Comparison of ENCODE assay signal across 12 cellular contexts in the genomic region with DNA sequence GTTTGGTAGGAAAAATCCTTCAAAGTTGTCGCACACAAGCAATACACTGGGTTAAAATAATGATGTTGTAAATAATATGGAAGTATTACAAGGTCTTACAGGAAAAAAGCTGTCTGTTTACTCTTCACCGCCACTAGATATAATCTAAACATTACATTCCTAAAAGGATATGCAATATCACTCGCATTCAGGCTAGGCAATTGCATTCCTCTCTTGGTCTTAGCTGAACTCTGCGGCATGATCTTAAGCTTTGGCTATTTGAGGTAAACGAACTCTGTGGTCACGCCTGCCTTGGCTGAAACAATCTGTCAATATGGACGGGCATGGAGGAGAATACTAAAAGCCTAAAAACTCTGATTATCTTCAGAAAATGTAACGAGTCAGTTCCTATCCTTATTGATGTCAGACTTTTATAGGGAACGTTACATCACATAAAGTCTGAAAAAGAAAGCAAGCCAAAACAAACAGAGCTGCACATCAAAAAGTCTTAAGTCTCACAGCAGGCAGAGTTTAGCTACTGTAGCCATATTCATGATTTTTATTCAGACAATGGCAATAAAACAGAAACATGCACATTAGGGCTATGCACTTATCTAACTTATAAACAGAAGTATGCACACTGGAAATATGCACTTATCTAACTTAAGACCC. TPM values are rescaled to one million over a fixed set of nuclear protein-coding genes. Genes with fewer than 3 reads are reported as not detected.
DNase-seq lines count a peak whose midpoint lies in the region; ATAC-seq and TF ChIP-seq lines count a peak whose summit lies in the region.
"Had no signal": no experiment of that assay in that cellular context is flagged by ENCODE, and none has a peak within 500 bp of the region (broad histone marks: within the 10 kb centered on the region; RNA-seq: fewer than 3 reads in every experiment).

No MANE protein-coding gene starts in this region.

- H3K4me1 Mint-ChIP-seq in Calu3 (ENCODE audit: low read depth, unreplicated experiment): no peaks in the 10 kb centered on the region
- peaks cover 11% of the 10 kb centered on the region for H3K4me1 Mint-ChIP-seq in osteocyte (ENCODE audit: unreplicated experiment)
- H3K4me1 Mint-ChIP-seq: activated naive CD8-positive, alpha-beta T cell treated with anti-CD3 and anti-CD28 coated beads, Interleukin-2, amount 10 ng/mL, durations not matched to agents 7 days and 5 days; naive B cell had no signal

- intact Hi-C loops in Calu3 (cut with micrococcal nuclease; ENCODE audit: unreplicated experiment): no loop called here
- intact Hi-C loops in esophagus muscularis mucosa (cut with DNase I): loop anchor here (5.0 kb wide), 1 partner anchor 157 kb away; no protein-coding TSS in a partner anchor

- no peak for TF ChIP-seq EP300 in esophagus muscularis mucosa (IDR thresholded peaks at IDR 0.05)

- no peak for ATAC-seq in HG02870 (IDR thresholded peaks at IDR 0.05; ENCODE audit: unreplicated experiment)

- CTCF ChIA-PET in Calu3 (lab: Charles Lee): interaction anchor here (0.5 to 1.9 kb wide), 8 partner anchors 84 to 304 kb away, joined by 3 to 15 read pairs (median 4); no protein-coding TSS in a partner anchor

- TF ChIP-seq POLR2A in esophagus muscularis mucosa (IDR thresholded peaks at IDR 0.05; ENCODE audit: low read depth): no peak

- H3K9me3 Mint-ChIP-seq in Calu3 (ENCODE audit: low read depth, unreplicated experiment) (no peaks in the 10 kb centered on the region), osteocyte (ENCODE audit: unreplicated experiment) (no peaks in the 10 kb centered on the region)
- H3K9me3 Mint-ChIP-seq: activated naive CD8-positive, alpha-beta T cell treated with anti-CD3 and anti-CD28 coated beads, Interleukin-2, amount 10 ng/mL, durations not matched to agents 7 days and 5 days; naive B cell had no signal

- no peaks in the 10 kb centered on the region for H3K36me3 ChIP-seq in esophagus muscularis mucosa

- DNase-seq in Calu3: peak; percentile 71
- DNase-seq in NCI-H460 (ENCODE audit: extremely low read depth, low read depth): peak; percentile 46
- DNase-seq in esophagus muscularis mucosa (ENCODE audit: extremely low spot score): no peak
- no peak for DNase-seq in osteocyte (ENCODE audit: extremely low spot score, unreplicated experiment)
- no peak for DNase-seq in activated naive CD4-positive, alpha-beta T cell treated with anti-CD3 and anti-CD28 coated beads, Interleukin-2, amount 50 U/mL, for 16 hours
- no peak for DNase-seq in stimulated activated naive CD4-positive, alpha-beta T cell (lab: John Stamatoyannopoulos, UW)
- DNase-seq in NCI-H187 (lab: John Stamatoyannopoulos, UW): no peak
- DNase-seq: activated naive CD8-positive, alpha-beta T cell treated with anti-CD3 and anti-CD28 coated beads, Interleukin-2, amount 10 ng/mL, durations not matched to agents 7 days and 5 days; naive B cell; SHP77; testis had no signal

- H3K27ac Mint-ChIP-seq in Calu3 (ENCODE audit: unreplicated experiment): no peak overlapping the region
- H3K27ac Mint-ChIP-seq in osteocyte (ENCODE audit: unreplicated experiment): peak overlapping the region; percentile 23
- H3K27ac Mint-ChIP-seq: activated naive CD8-positive, alpha-beta T cell treated with anti-CD3 and anti-CD28 coated beads, Interleukin-2, amount 10 ng/mL, durations not matched to agents 7 days and 5 days; naive B cell had no signal

- TF ChIP-seq CTCF in Calu3 (IDR thresholded peaks at IDR 0.05; ENCODE audit: unreplicated experiment) (no peak), esophagus muscularis mucosa (IDR thresholded peaks at IDR 0.05) (no peak), osteocyte (IDR thresholded peaks at IDR 0.05) (no peak)

- H3K4me3 Mint-ChIP-seq in Calu3 (ENCODE audit: low read depth, unreplicated experiment): no peak overlapping the region
- H3K4me3 Mint-ChIP-seq in osteocyte (ENCODE audit: unreplicated experiment): peak overlapping the region; percentile 46
- H3K4me3 Mint-ChIP-seq: activated naive CD8-positive, alpha-beta T cell treated with anti-CD3 and anti-CD28 coated beads, Interleukin-2, amount 10 ng/mL, durations not matched to agents 7 days and 5 days; naive B cell had no signal

- H3K27me3 Mint-ChIP-seq in Calu3 (ENCODE audit: unreplicated experiment) (peaks cover 50% of the 10 kb centered on the region), osteocyte (ENCODE audit: unreplicated experiment) (peaks cover 19% of the 10 kb centered on the region)

- 19% methylated on average over 9 of the region's 9 CpGs for WGBS in esophagus muscularis mucosa

- H3K36me3 Mint-ChIP-seq in Calu3 (ENCODE audit: insufficient read depth, unreplicated experiment) (no peaks in the 10 kb centered on the region), osteocyte (ENCODE audit: unreplicated experiment) (no peaks in the 10 kb centered on the region)
- H3K36me3 Mint-ChIP-seq: activated naive CD8-positive, alpha-beta T cell treated with anti-CD3 and anti-CD28 coated beads, Interleukin-2, amount 10 ng/mL, durations not matched to agents 7 days and 5 days; naive B cell had no signal

- peak overlapping the region in 2 of 4 donors; percentile 3 to 28 for H3K27ac ChIP-seq in esophagus muscularis mucosa (replicated peaks in 1 of 4)
- H3K27ac ChIP-seq: testis had no signal

- peaks cover 4 to 22% (median 12%) of the 10 kb centered on the region in 4 donors for H3K4me1 ChIP-seq in esophagus muscularis mucosa
- H3K4me1 ChIP-seq: testis had no signal

- no peaks in the 10 kb centered on the region for H3K9me3 ChIP-seq in esophagus muscularis mucosa
- H3K9me3 ChIP-seq: testis had no signal

- H3K27me3 ChIP-seq in esophagus muscularis mucosa: no peaks in the 10 kb centered on the region
- H3K27me3 ChIP-seq: testis had no signal

- BruUV-seq in Calu3 (replicated peaks; lab: Mats Ljungman, UMichigan): no TSS peak

- peak overlapping the region; percentile 3 to 41 (median 36) for H3K4me3 ChIP-seq in esophagus muscularis mucosa
- H3K4me3 ChIP-seq: testis had no signal

RNA-seq across cellular contexts. Expression of a gene that starts 30.8 kb away (rescaled TPM):
- total RNA-seq in Calu3 (2022) (not detected in 2 replicates), esophagus muscularis mucosa (10 to 100 TPM; 41.7 to 53.3 (median 48.4) TPM), osteocyte (0.05 and 0.10 TPM in 2 replicates)
- 0.06 TPM in 1 of 2 replicates, not detected in the other for total RNA-seq in NCI-H460 (2014; rRNA removed; shearing (Covaris generic))
- polyA plus RNA-seq in NCI-H460 (2014; cell fraction: nucleus; rRNA removed): not detected in 2 replicates
- total RNA-seq: activated naive CD8-positive, alpha-beta T cell treated with anti-CD3 and anti-CD28 coated beads, Interleukin-2, amount 10 ng/mL, durations not matched to agents 7 days and 5 days had no signal

Comparison
In these comparisons a context has a peak if more than half of its experiments do, and no peak if none do; other contexts are left out.
1. DNase-seq: peak in Calu3 (single experiment) and NCI-H460 (single experiment); none in esophagus muscularis mucosa (single experiment), osteocyte (single experiment), activated naive CD4-positive, alpha-beta T cell treated with anti-CD3 and anti-CD28 coated beads, Interleukin-2, amount 50 U/mL, for 16 hours (single experiment), stimulated activated naive CD4-positive, alpha-beta T cell (0 of 6) and NCI-H187 (0 of 2).
2. RNA of a gene that starts 30.8 kb away (total RNA-seq): 41.7 to 53.3 TPM in esophagus muscularis mucosa; 0.05 to 0.10 TPM in osteocyte, not detected in Calu3 and 0.06 TPM in NCI-H460; every median in the first group is over 10 times any median in the second.